In genomic region chr2:218569038-218569431, GRCh38 we compare ENCODE assay signal across 8 cellular contexts. TPM values are rescaled to one million over a fixed set of nuclear protein-coding genes. Genes with fewer than 3 reads are reported as not detected.
DNase-seq lines count a peak whose midpoint lies in the region; ATAC-seq and TF ChIP-seq lines count a peak whose summit lies in the region.

No MANE protein-coding gene starts in this region.

- peak overlapping the region; percentile 88 for H3K4me2 ChIP-seq in smooth muscle cell

- TF ChIP-seq CTCF in CD14-positive monocyte (IDR thresholded peaks at IDR 0.05) (no peak), astrocyte of the cerebellum (IDR thresholded peaks at IDR 0.05; ENCODE audit: low read depth, low read length, missing control alignments) (no peak), smooth muscle cell (IDR thresholded peaks at IDR 0.05; ENCODE audit: borderline replicate concordance, insufficient read depth, poor library complexity, severe bottlenecking) (no peak)

- H3K36me3 Mint-ChIP-seq in CD14-positive monocyte = peaks cover 21 to 23% of the 10 kb centered on the region in 2 donors

- H3K27ac ChIP-seq in iPS-20b (ENCODE audit: low read length) = peak overlapping the region; percentile 53
- peak overlapping the region; percentile 94 for H3K27ac ChIP-seq in smooth muscle cell (ENCODE audit: low read depth)

- H3K9me3 ChIP-seq in iPS-20b (ENCODE audit: insufficient read depth, low read depth, low read length) = no peaks in the 10 kb centered on the region
- H3K9me3 ChIP-seq in smooth muscle cell (replicated peaks; ENCODE audit: low read depth) = no peaks in the 10 kb centered on the region

- H3K27me3 ChIP-seq in iPS-20b (ENCODE audit: insufficient read depth, low read length) (no peaks in the 10 kb centered on the region), smooth muscle cell (ENCODE audit: low read depth) (no peaks in the 10 kb centered on the region)

- WGBS in smooth muscle cell (ENCODE audit: low lambda C conversion rate) = under 1% methylated on average over 31 of the region's 31 CpGs

- peaks cover 26% of the 10 kb centered on the region for H4K20me1 ChIP-seq in smooth muscle cell (ENCODE audit: low read depth)

- H3K4me1 Mint-ChIP-seq in CD14-positive monocyte = peaks cover 44% of the 10 kb centered on the region

- no peaks in the 10 kb centered on the region for H3K9me3 Mint-ChIP-seq in CD14-positive monocyte

- peaks cover 15% of the 10 kb centered on the region for H3K4me1 ChIP-seq in iPS-20b (ENCODE audit: insufficient read depth, low read length)
- H3K4me1 ChIP-seq in smooth muscle cell (ENCODE audit: low read depth) = peaks cover 23% of the 10 kb centered on the region

- H3K9ac ChIP-seq in iPS-20b (ENCODE audit: low read depth, low read length) = peak overlapping the region; percentile 85
- H3K9ac ChIP-seq in smooth muscle cell (ENCODE audit: low read depth) = peak overlapping the region; percentile 94

- in situ Hi-C loops in astrocyte of the cerebellum (cut with HindIII; ENCODE audit: low sequenced_read_pairs) = loop anchor here (5.0 kb wide), 1 partner anchor 87 kb away; no protein-coding TSS in a partner anchor

- H2AFZ ChIP-seq in smooth muscle cell (ENCODE audit: low read depth) = peak overlapping the region; percentile 73

- peaks cover 61% of the 10 kb centered on the region for H3K36me3 ChIP-seq in iPS-20b (ENCODE audit: insufficient read depth, low read depth, low read length)
- no peaks in the 10 kb centered on the region for H3K36me3 ChIP-seq in smooth muscle cell (ENCODE audit: low read depth)

- H3F3A ChIP-seq in smooth muscle cell (ENCODE audit: low read depth) = no peaks in the 10 kb centered on the region

- peak overlapping the region; percentile 92 to 95 for H3K4me3 Mint-ChIP-seq in CD14-positive monocyte

- DNase-seq in CD14-positive monocyte (ENCODE audit: low spot score) (no peak), T-helper 2 cell (peak; percentile 32 to 65 (median 62)), astrocyte of the cerebellum (ENCODE audit: low read depth) (peak; percentile 64), smooth muscle cell (lab: John Stamatoyannopoulos, UW; ENCODE audit: unreplicated experiment) (peak; percentile 54)

- intact Hi-C loops in CD14-positive monocyte (cut with micrococcal nuclease) = loop anchor here (10.0 kb wide), 3 partner anchors 164 to 294 kb away; partner anchors contain the start of genes AAMP (in 1 of the 2), CTDSP1 (in 1 of the 2) and PNKD (in 1 of the 2)

- peaks cover 94% of the 10 kb centered on the region for H3K79me2 ChIP-seq in smooth muscle cell (ENCODE audit: low read depth)

- no peaks in the 10 kb centered on the region for H3K27me3 Mint-ChIP-seq in CD14-positive monocyte (ENCODE audit: low read depth in 3 of 3)

- ATAC-seq in GM19395 (IDR thresholded peaks at IDR 0.05; ENCODE audit: unreplicated experiment) = peak; percentile 27
- peak; percentile 21 for ATAC-seq in HG03521 (IDR thresholded peaks at IDR 0.05; ENCODE audit: unreplicated experiment)
- no peak for ATAC-seq in GM18519 (IDR thresholded peaks at IDR 0.05; ENCODE audit: low FRiP score, unreplicated experiment)

- peak overlapping the region; percentile 99 to 100 (median 99) for H3K27ac Mint-ChIP-seq in CD14-positive monocyte

- H3K4me3 ChIP-seq in astrocyte of the cerebellum (ENCODE audit: low read depth, low read length) (peak overlapping the region; percentile 81), iPS-20b (ENCODE audit: low read length) (peak overlapping the region; percentile 77), smooth muscle cell (peak overlapping the region; percentile 74)

RNA-seq across cellular contexts. Expression of gene CNOT9, which starts 0.4 kb away (rescaled TPM):
- 10 to 100 TPM; 14.5 to 18.4 TPM for polyA plus RNA-seq in CD14-positive monocyte
- 47.2 and 57.8 TPM in 2 replicates for total RNA-seq in smooth muscle cell
- polyA plus RNA-seq in smooth muscle cell = 16.5 and 26.0 TPM in 2 replicates

RNA-seq across cellular contexts. Expression of gene USP37, which starts 0.9 kb away (rescaled TPM):
- polyA plus RNA-seq in CD14-positive monocyte = 1 to 10 TPM; 2.7 to 4.9 TPM
- total RNA-seq in smooth muscle cell = 10.8 and 14.2 TPM in 2 replicates
- polyA plus RNA-seq in smooth muscle cell = 3.6 and 4.2 TPM in 2 replicates

RNA-seq across cellular contexts. Expression of gene PLCD4, which starts 38.7 kb away (rescaled TPM):
- polyA plus RNA-seq in CD14-positive monocyte (under 1 TPM in 1 of 2 donors, not detected in 1; 0.04 TPM), smooth muscle cell (0.63 and 2.5 TPM in 2 replicates)
- total RNA-seq in smooth muscle cell = 0.18 TPM in 2 replicates
